Comparison of ENCODE assay signal across 25 cellular contexts in the genomic region with DNA sequence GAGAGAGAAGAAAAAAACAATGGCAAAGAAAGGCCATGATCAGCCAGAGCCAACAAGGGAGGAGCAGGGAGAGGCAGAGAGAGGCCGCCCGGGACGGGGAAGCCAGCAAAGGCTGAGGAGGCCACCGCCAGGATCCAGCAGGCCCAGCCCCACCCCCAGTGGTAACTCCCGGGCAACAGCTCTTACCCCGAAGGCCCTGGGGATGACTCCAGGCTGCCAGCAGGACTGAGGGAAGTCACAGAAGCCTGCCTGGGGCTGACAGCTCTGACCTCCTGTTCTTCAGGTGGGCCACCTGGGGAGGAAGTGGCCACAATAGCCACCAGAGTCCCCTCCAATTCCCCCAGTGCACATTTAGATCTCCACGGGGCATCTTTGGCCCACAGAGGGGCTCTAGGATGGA.
DNase-seq lines count a peak whose midpoint lies in the region; ATAC-seq, FAIRE-seq and TF ChIP-seq lines count a peak whose summit lies in the region.
"Had no signal": no experiment of that assay in that cellular context is flagged by ENCODE, and none has a peak within 500 bp of the region (broad histone marks: within the 10 kb centered on the region; RNA-seq: fewer than 3 reads in every experiment).

No MANE protein-coding gene starts in this region.

- H3K27me3 ChIP-seq in H9 (ENCODE audit: insufficient read depth, low read length) (peaks cover 22% of the 10 kb centered on the region; the same call in 1 of the 2 replicates), H1 (replicated peaks in 1 of 4; ENCODE audit: control insufficient read depth in 3 of 4, extremely low read depth in 1 of 4, insufficient read depth in 3 of 4, low read length in 3 of 4) (peaks cover 23 to 43% (median 38%) of the 10 kb centered on the region in 4 experiments)

- H3K27me3 Mint-ChIP-seq in H9 (ENCODE audit: low read depth) (peaks cover 58% of the 10 kb centered on the region), neural crest cell (ENCODE audit: low read depth) (peaks cover 58% of the 10 kb centered on the region)

- H3T11ph ChIP-seq in H9 (ENCODE audit: low read length), result no peak overlapping the region

- H3K18ac ChIP-seq in H9 (ENCODE audit: insufficient read length, low read depth, low read length), result no peak overlapping the region
- H3K18ac ChIP-seq in H1 (ENCODE audit: extremely low read depth, low read length), result no peak overlapping the region

- H4K20me1 ChIP-seq in H9 (ENCODE audit: control insufficient read depth, insufficient read depth, insufficient read length) (no peaks in the 10 kb centered on the region), H1 (replicated peaks in 1 of 2; ENCODE audit: control insufficient read depth in 1 of 2, insufficient read depth in 2 of 2, low read length in 2 of 2) (no peaks in the 10 kb centered on the region)

- no peak overlapping the region for H2BK15ac ChIP-seq in H9 (ENCODE audit: low read depth, low read length)
- H2BK15ac ChIP-seq in H1 (ENCODE audit: low read length), result 0 out of 2 replicates have a peak overlapping the region, but pooled peaks have one; percentile 61

- peak overlapping the region; percentile 79 for H3K27ac ChIP-seq in C4-2B
- H3K27ac ChIP-seq in H9 (ENCODE audit: insufficient read length, low read depth, low read length), result no peak overlapping the region
- H3K27ac ChIP-seq in H1 (ENCODE audit: low read depth, low read length), result no peak overlapping the region
- H3K27ac ChIP-seq: BLaER1, KMS-11, SK-N-MC had no signal

- H3K9me3 Mint-ChIP-seq in H9, result no peaks in the 10 kb centered on the region; a peak in 1 of 5 replicates
- H3K9me3 Mint-ChIP-seq in neural crest cell, result no peaks in the 10 kb centered on the region
- H3K9me3 Mint-ChIP-seq: CD4-positive, alpha-beta T cell had no signal

- H3K36me3 Mint-ChIP-seq in H9 (ENCODE audit: insufficient read depth in 1 of 3, low read depth in 3 of 3) (no peaks in the 10 kb centered on the region), neural crest cell (ENCODE audit: low read depth) (no peaks in the 10 kb centered on the region)

- H3K4me3 Mint-ChIP-seq in H9, result no peak overlapping the region
- peak overlapping the region; percentile 83 for H3K4me3 Mint-ChIP-seq in neural crest cell
- H3K4me3 Mint-ChIP-seq: CD4-positive, alpha-beta T cell had no signal

- H3K27ac Mint-ChIP-seq in H9, result no peak overlapping the region
- H3K27ac Mint-ChIP-seq in neural crest cell (ENCODE audit: unreplicated experiment), result no peak overlapping the region
- H3K27ac Mint-ChIP-seq: CD4-positive, alpha-beta T cell; IgD-negative memory B cell had no signal

- no peak overlapping the region for H2AK5ac ChIP-seq in H9 (ENCODE audit: insufficient read length, low read length)
- H2AK5ac ChIP-seq in H1 (ENCODE audit: low read depth, low read length), result no peak overlapping the region

- H4K5ac ChIP-seq in H9 (ENCODE audit: insufficient read length, low read depth, low read length) (no peak overlapping the region), H1 (ENCODE audit: insufficient read length, low read depth, low read length) (no peak overlapping the region)

- H2BK5ac ChIP-seq in H9 (ENCODE audit: insufficient read length, low read length) (no peak overlapping the region), H1 (ENCODE audit: low read depth, low read length) (no peak overlapping the region)

- TF ChIP-seq CTCF in C4-2B (conservative IDR thresholded peaks at IDR 0.05) (no peak), H9 (conservative IDR thresholded peaks at IDR 0.05) (no peak), H1 (IDR thresholded peaks at IDR 0.05; ENCODE audit: control extremely low read depth in 1 of 3, insufficient read depth in 1 of 3, low read depth in 1 of 3, low read length in 3 of 3) (no peak), neural crest cell (conservative IDR thresholded peaks at IDR 0.05) (no peak)

- H3K79me2 ChIP-seq in H9 (ENCODE audit: insufficient read depth, low read length) (no peaks in the 10 kb centered on the region), H1 (ENCODE audit: control insufficient read depth in 1 of 2, insufficient read depth in 2 of 2, low read length in 2 of 2) (no peaks in the 10 kb centered on the region)

- no peak for TF ChIP-seq POLR2A in H1 (IDR thresholded peaks at IDR 0.05; ENCODE audit: control extremely low read depth in 1 of 2, low read depth in 2 of 2, low read length in 2 of 2)

- no peak for TF ChIP-seq EP300 in H1 (IDR thresholded peaks at IDR 0.05; ENCODE audit: borderline replicate concordance in 1 of 2, low read depth in 2 of 2, low read length in 2 of 2)

- no peak overlapping the region for H3K56ac ChIP-seq in H9 (ENCODE audit: insufficient read length, low read depth, low read length)
- no peak overlapping the region for H3K56ac ChIP-seq in H1 (replicated peaks; ENCODE audit: insufficient read length, low read depth, low read length)

- TF ChIP-seq RAD21 in H1 (IDR thresholded peaks at IDR 0.05 in 1 of 2, conservative IDR thresholded peaks at IDR 0.05 in 1 of 2; ENCODE audit: low read depth in 2 of 2, low read length in 2 of 2), result no peak

- no peak overlapping the region for H3K4me2 ChIP-seq in H9 (ENCODE audit: insufficient read depth, insufficient read length, low read length)
- no peak overlapping the region for H3K4me2 ChIP-seq in H1 (ENCODE audit: insufficient read depth in 1 of 2, low read depth in 2 of 2, low read length in 2 of 2)
- H3K4me2 ChIP-seq: BLaER1, KMS-11 had no signal

- H2BK20ac ChIP-seq in H9 (ENCODE audit: low read depth, low read length, poor library complexity, severe bottlenecking), result no peak overlapping the region
- H2BK20ac ChIP-seq in H1 (ENCODE audit: low read length), result no peak overlapping the region

- H3K14ac ChIP-seq in H9 (ENCODE audit: insufficient read depth, low read length) (no peak overlapping the region), H1 (ENCODE audit: insufficient read length) (no peak overlapping the region)

- H3K4me3 ChIP-seq in H1 (ENCODE audit: extremely low read depth in 1 of 4, insufficient read depth in 2 of 4, low read depth in 3 of 4, low read length in 4 of 4), result no peak overlapping the region
- H3K4me3 ChIP-seq: BLaER1 had no signal

- H3K23ac ChIP-seq in H9 (ENCODE audit: insufficient read length, low read depth, low read length) (no peak overlapping the region), H1 (ENCODE audit: insufficient read length) (no peak overlapping the region)

- no peaks in the 10 kb centered on the region for H3K36me3 ChIP-seq in H1 (ENCODE audit: control insufficient read depth in 2 of 4, insufficient read depth in 4 of 4, low read length in 3 of 4)
- H3K36me3 ChIP-seq: BLaER1 had no signal

- peaks cover 26 to 39% of the 10 kb centered on the region in 2 experiments for H3K4me1 Mint-ChIP-seq in H9
- peaks cover 15% of the 10 kb centered on the region for H3K4me1 Mint-ChIP-seq in neural crest cell

- H3K9ac ChIP-seq in H9 (ENCODE audit: extremely low read depth, insufficient read length, low read length) (no peak overlapping the region), H1 (replicated peaks in 1 of 4; ENCODE audit: extremely low read depth in 1 of 4, low read depth in 3 of 4, low read length in 3 of 4) (no peak overlapping the region)
- H3K9ac ChIP-seq: BLaER1, KMS-11 had no signal

- no peak overlapping the region for H4K8ac ChIP-seq in H9 (replicated peaks; ENCODE audit: insufficient read length, low read depth, low read length)
- no peak overlapping the region for H4K8ac ChIP-seq in H1 (ENCODE audit: extremely low read depth, insufficient read depth, low read length)

- FAIRE-seq in H1 (lab: Jason Lieb, UNC), result no peak
- FAIRE-seq: D721Med, GM12892, RCC 7860 had no signal

- DNase-seq in H9, result peak; percentile 48
- no peak for DNase-seq in H1 (ENCODE audit: low read depth in 1 of 2, low spot score in 2 of 2)
- no peak for DNase-seq in neural crest cell (ENCODE audit: low read depth, low spot score)
- DNase-seq in HPDE6-E6E7 (ENCODE audit: extremely low spot score), result no peak
- no peak for DNase-seq in NCI-H1105 (lab: John Stamatoyannopoulos, UW)
- DNase-seq in activated gamma-delta T cell treated with Interleukin-2 at 50 U/mL for 16 hours, result no peak
- DNase-seq: CD4-positive, alpha-beta T cell; EL; GF-D8; GOT3; MM.1S; NCI-H1417 treated with DMSO at 0.1 percent for 48 hours; NCI-H187; NCI-H2081 treated with DMSO at 0.1 percent for 48 hours; NCI-H748 treated with DMSO at 0.1 percent for 48 hours; SIG-M5 had no signal

- H2BK12ac ChIP-seq in H9 (ENCODE audit: insufficient read length, low read depth, low read length) (no peak overlapping the region), H1 (ENCODE audit: low read depth, low read length) (no peak overlapping the region)

- CTCF ChIA-PET in H1 (lab: Charles Lee; ENCODE audit: partially characterized antibody), result interaction anchor here (0.6 to 3.0 kb wide), 14 partner anchors 12 to 1367 kb away, joined by 3 to 17 read pairs (median 4); no protein-coding TSS in a partner anchor

- WGBS in H9 (ENCODE audit: extremely low coverage, insufficient read length, low lambda C conversion rate), result no CpG with 5 or more reads among the region's 7 CpGs
- 80% methylated on average over 7 of the region's 7 CpGs; no CpG with 5 or more reads in 1 of the 2 experiments for WGBS in H1 (ENCODE audit: extremely low coverage in 1 of 2, insufficient coverage in 1 of 2, insufficient read length in 1 of 2, insufficient replicate concordance in 2 of 2, low coverage in 1 of 2, low lambda C conversion rate in 2 of 2, missing lambda C conversion rate in 1 of 2), 2 experiments

- ATAC-seq in HG02571 (IDR thresholded peaks at IDR 0.05; ENCODE audit: unreplicated experiment), result no peak

- H3K4ac ChIP-seq in H9 (ENCODE audit: low read depth, low read length), result no peak overlapping the region
- H3K4ac ChIP-seq in H1 (replicated peaks; ENCODE audit: insufficient read length, low read depth, low read length), result no peak overlapping the region

- H3K4me1 ChIP-seq in H9 (ENCODE audit: insufficient read depth, low read length) (peaks cover 1% of the 10 kb centered on the region; the same call in 1 of the 2 replicates), H1 (replicated peaks in 1 of 4; ENCODE audit: control insufficient read depth in 3 of 4, insufficient read depth in 4 of 4, low read length in 3 of 4) (peaks cover 0 to 16% (median 12%) of the 10 kb centered on the region in 4 experiments; a peak in 6 of 7 replicates)

- H3K79me1 ChIP-seq in H9 (ENCODE audit: insufficient read depth, low read depth, low read length, poor library complexity, severe bottlenecking) (no peaks in the 10 kb centered on the region), H1 (ENCODE audit: low read depth, low read length) (no peaks in the 10 kb centered on the region)

- H2AFZ ChIP-seq in H9 (ENCODE audit: low read length), result no peak overlapping the region
- no peak overlapping the region for H2AFZ ChIP-seq in H1 (ENCODE audit: low read length)

- H3K23me2 ChIP-seq in H9 (ENCODE audit: insufficient read length, low read depth, low read length, poor library complexity, severe bottlenecking) (no peaks in the 10 kb centered on the region), H1 (ENCODE audit: low read depth, low read length) (peaks cover 14% of the 10 kb centered on the region; the same call in 1 of the 2 replicates)

- no peaks in the 10 kb centered on the region for H3K9me3 ChIP-seq in H9 (ENCODE audit: control insufficient read depth, low read depth, low read length)
- H3K9me3 ChIP-seq in H1 (ENCODE audit: insufficient read depth in 2 of 2, low read depth in 1 of 2, low read length in 1 of 2), result no peaks in the 10 kb centered on the region
- H3K9me3 ChIP-seq: BLaER1 had no signal

- H4K91ac ChIP-seq in H9 (ENCODE audit: insufficient read length, low read depth, low read length) (no peak overlapping the region), H1 (replicated peaks; ENCODE audit: insufficient read length, low read length) (no peak overlapping the region)

- no peak overlapping the region for H2BK120ac ChIP-seq in H9 (ENCODE audit: low read depth, low read length, poor library complexity, severe bottlenecking)
- H2BK120ac ChIP-seq in H1 (replicated peaks; ENCODE audit: low read depth, low read length), result no peak overlapping the region

- POLR2A ChIA-PET in H1 (lab: Charles Lee; ENCODE audit: partially characterized antibody), result interaction anchor here (1.2 to 2.5 kb wide), 3 partner anchors 77 to 184 kb away, joined by 3 to 8 read pairs (median 5); partner anchors contain the start of gene LINGO1
